Comparison of ENCODE assay signal across 15 cellular contexts in the genomic region with DNA sequence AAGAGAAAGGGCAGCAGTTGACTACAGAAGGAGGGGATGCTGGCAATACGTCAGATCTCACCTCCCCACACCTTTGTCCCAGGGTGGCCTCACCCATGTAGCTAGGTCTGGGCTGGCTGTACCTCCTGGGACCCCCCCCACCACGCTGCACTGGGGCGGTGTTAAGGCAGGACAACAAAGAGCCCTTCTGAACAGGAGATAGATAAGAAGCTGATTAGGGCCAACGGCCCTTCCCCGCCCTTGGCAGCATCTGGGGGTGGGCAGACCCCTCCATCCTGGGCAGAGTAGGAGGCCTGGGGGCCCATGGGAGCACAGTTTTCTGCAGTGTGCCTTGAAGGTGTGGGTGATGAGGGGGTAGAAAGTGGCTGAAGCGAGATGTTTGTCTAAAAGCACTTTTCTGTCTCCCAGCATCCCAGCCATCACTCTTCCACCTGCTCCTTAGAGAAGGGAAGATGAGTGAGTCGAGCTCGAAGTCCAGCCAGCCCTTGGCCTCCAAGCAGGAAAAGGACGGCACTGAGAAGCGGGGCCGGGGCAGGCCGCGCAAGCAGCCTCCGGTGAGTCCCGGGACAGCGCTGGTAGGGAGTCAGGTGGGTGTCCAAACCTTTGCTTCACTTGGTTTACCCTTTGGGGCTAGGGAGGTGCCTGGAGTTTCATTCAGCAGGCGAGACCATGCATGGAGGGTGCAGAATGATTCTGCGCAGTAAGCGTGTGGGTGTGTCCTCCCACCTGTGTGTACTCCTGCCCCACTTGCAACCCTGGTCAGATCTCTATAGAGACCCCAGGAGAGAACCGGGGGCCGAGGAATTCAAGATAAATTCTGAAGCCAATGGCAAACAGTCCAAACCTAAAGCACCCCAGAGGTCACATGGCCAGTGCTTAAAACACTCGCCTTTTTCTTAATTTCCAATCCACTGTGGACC. TPM values are rescaled to one million over a fixed set of nuclear protein-coding genes. Genes with fewer than 3 reads are reported as not detected.
DNase-seq lines count a peak whose midpoint lies in the region; ATAC-seq and TF ChIP-seq lines count a peak whose summit lies in the region.
"Had no signal": no experiment of that assay in that cellular context is flagged by ENCODE, and none has a peak within 500 bp of the region (broad histone marks: within the 10 kb centered on the region; RNA-seq: fewer than 3 reads in every experiment).

No MANE protein-coding gene starts in this region.

- no peak overlapping the region for H2BK120ac ChIP-seq in neuronal stem cell (ENCODE audit: low read depth, low read length)

- DNase-seq in SK-N-SH: no peak
- peak; percentile 70 for DNase-seq in coronary artery (ENCODE audit: low spot score)
- no peak for DNase-seq in neuronal stem cell (ENCODE audit: low spot score)
- DNase-seq in omental fat pad (ENCODE audit: low spot score): no peak
- no peak for DNase-seq in stimulated activated CD4-positive, alpha-beta T cell treated with anti-CD3 and anti-CD28 coated beads, Interleukin-4, amount 100 ng/mL, for 24 hours
- DNase-seq in amniotic stem cell (lab: John Stamatoyannopoulos, UW): no peak
- DNase-seq: activated CD4-positive, alpha-beta T cell treated with anti-CD3 and anti-CD28 coated beads for 48 hours; cerebellar nuclear complex; MM.1S; stimulated activated CD4-positive, alpha-beta T cell treated with anti-CD3 and anti-CD28 coated beads, Interleukin-4, amount 100 ng/mL, for 4 hours; transverse colon had no signal

- H3K79me2 ChIP-seq in SK-N-SH (ENCODE audit: insufficient read depth): peaks cover 30% of the 10 kb centered on the region
- H3K79me2 ChIP-seq in OCI-LY1 (ENCODE audit: insufficient read depth, low read length): peaks cover 32% of the 10 kb centered on the region

- TF ChIP-seq EP300 in SK-N-SH (IDR thresholded peaks at IDR 0.05; ENCODE audit: borderline replicate concordance in 1 of 2, low read depth in 1 of 2, low read length in 1 of 2): no peak

- 92% methylated on average over 18 of the region's 22 CpGs for WGBS in SK-N-SH (ENCODE audit: low lambda C conversion rate)
- no CpG with 5 or more reads among the region's 22 CpGs for WGBS in neuronal stem cell (ENCODE audit: extremely low coverage in 2 of 2, insufficient read length in 2 of 2, insufficient replicate concordance in 1 of 2), 2 donors

- H3K4me1 ChIP-seq in SK-N-SH (ENCODE audit: control insufficient read depth in 1 of 2, insufficient read depth in 2 of 2, low read depth in 1 of 2, low read length in 1 of 2) (peaks cover 12 to 51% of the 10 kb centered on the region in 2 experiments), OCI-LY1 (ENCODE audit: insufficient read depth, low read length, severe bottlenecking) (peaks cover 33% of the 10 kb centered on the region), neuronal stem cell (ENCODE audit: control insufficient read depth in 2 of 2, insufficient read depth in 1 of 2, low read depth in 1 of 2, low read length in 2 of 2) (peaks cover 11 to 12% of the 10 kb centered on the region in 2 donors)

- CTCF ChIA-PET in SK-N-SH (lab: Yijun Ruan, JAX): interaction anchor here (0.7 to 0.8 kb wide), 4 partner anchors 8 to 180 kb away, joined by 3 to 4 read pairs (median 3); no protein-coding TSS in a partner anchor

- H4K8ac ChIP-seq in neuronal stem cell (ENCODE audit: low read depth, low read length): no peak overlapping the region

- peak overlapping the region; percentile 23 for H3K23ac ChIP-seq in neuronal stem cell (ENCODE audit: low read depth, low read length, poor library complexity)

- no peak for TF ChIP-seq RAD21 in SK-N-SH (IDR thresholded peaks at IDR 0.05; ENCODE audit: low read length)

- no peak overlapping the region for H3K9ac ChIP-seq in SK-N-SH
- peak overlapping the region; percentile 93; the same call in 1 of the 2 replicates for H3K9ac ChIP-seq in OCI-LY1 (ENCODE audit: low read length)
- no peak overlapping the region for H3K9ac ChIP-seq in neuronal stem cell (ENCODE audit: low read depth, low read length, poor library complexity)

- H2BK5ac ChIP-seq in neuronal stem cell (ENCODE audit: low read length): no peak overlapping the region

- peak overlapping the region; percentile 81; the same call in 1 of the 2 replicates for H3K4me2 ChIP-seq in SK-N-SH
- peak overlapping the region; percentile 80 for H3K4me2 ChIP-seq in OCI-LY1 (ENCODE audit: low read length)
- no peak overlapping the region for H3K4me2 ChIP-seq in neuronal stem cell (ENCODE audit: insufficient read depth, low read length, poor library complexity, severe bottlenecking)
- H3K4me2 ChIP-seq: hepatocyte had no signal

- H3K36me3 ChIP-seq in SK-N-SH (replicated peaks in 1 of 2; ENCODE audit: control insufficient read depth in 1 of 2, insufficient read depth in 2 of 2, low read length in 1 of 2) (peaks cover 11 to 17% of the 10 kb centered on the region in 2 experiments), OCI-LY1 (ENCODE audit: insufficient read depth, low read length) (peaks cover 74% of the 10 kb centered on the region), neuronal stem cell (replicated peaks in 1 of 2; ENCODE audit: control insufficient read depth in 2 of 2, insufficient read depth in 2 of 2, low read length in 2 of 2) (peaks cover 36 to 60% of the 10 kb centered on the region in 2 donors)
- H3K36me3 ChIP-seq: transverse colon had no signal

- H4K20me1 ChIP-seq in SK-N-SH (ENCODE audit: insufficient read depth): no peaks in the 10 kb centered on the region
- no peaks in the 10 kb centered on the region for H4K20me1 ChIP-seq in OCI-LY1 (ENCODE audit: insufficient read depth, low read length)

- H3K9me2 ChIP-seq in SK-N-SH (no peaks in the 10 kb centered on the region), OCI-LY1 (ENCODE audit: low read depth, low read length) (no peaks in the 10 kb centered on the region)

- no peak overlapping the region for H3K14ac ChIP-seq in neuronal stem cell (ENCODE audit: low read length)

- no peak overlapping the region for H3K4ac ChIP-seq in neuronal stem cell (ENCODE audit: low read length)

- H3K27ac ChIP-seq in SK-N-SH (ENCODE audit: low read depth in 2 of 2, low read length in 1 of 2) (peak overlapping the region in 1 of 2 experiments; percentile 97; a peak in 2 of 4 replicates), OCI-LY1 (ENCODE audit: low read depth, low read length, poor library complexity, severe bottlenecking) (peak overlapping the region; percentile 84), coronary artery (no peak overlapping the region), neuronal stem cell (replicated peaks; ENCODE audit: low read length) (peak overlapping the region; percentile 26)
- H3K27ac ChIP-seq: 22Rv1, hepatocyte, transverse colon had no signal

- H3K79me1 ChIP-seq in neuronal stem cell (ENCODE audit: low read depth, low read length): peaks cover 5% of the 10 kb centered on the region

- POLR2A ChIA-PET in SK-N-SH (lab: Yijun Ruan, JAX): no interaction called here

- no peaks in the 10 kb centered on the region for H3K27me3 ChIP-seq in SK-N-SH (ENCODE audit: insufficient read depth)
- no peaks in the 10 kb centered on the region for H3K27me3 ChIP-seq in OCI-LY1 (ENCODE audit: insufficient read depth, low read length)
- no peaks in the 10 kb centered on the region for H3K27me3 ChIP-seq in neuronal stem cell (ENCODE audit: control insufficient read depth in 3 of 3, insufficient read depth in 3 of 3, low read depth in 1 of 3, low read length in 3 of 3)
- H3K27me3 ChIP-seq: hepatocyte, transverse colon had no signal

- H2AK5ac ChIP-seq in neuronal stem cell (ENCODE audit: low read depth, low read length): no peak overlapping the region

- TF ChIP-seq CTCF in SK-N-SH (IDR thresholded peaks at IDR 0.05) (no peak), OCI-LY1 (IDR thresholded peaks at IDR 0.05; ENCODE audit: low read length) (no peak), coronary artery (IDR thresholded peaks at IDR 0.05) (no peak), omental fat pad (IDR thresholded peaks at IDR 0.05) (no peak)

- no peak overlapping the region for H3K18ac ChIP-seq in neuronal stem cell (ENCODE audit: low read length)

- H3K9me3 ChIP-seq in SK-N-SH: no peaks in the 10 kb centered on the region
- no peaks in the 10 kb centered on the region for H3K9me3 ChIP-seq in OCI-LY1 (ENCODE audit: low read length)
- no peaks in the 10 kb centered on the region for H3K9me3 ChIP-seq in neuronal stem cell (replicated peaks in 1 of 2; ENCODE audit: control insufficient read depth in 2 of 2, insufficient read depth in 1 of 2, low read depth in 1 of 2, low read length in 2 of 2)
- H3K9me3 ChIP-seq: transverse colon had no signal

- H2AFZ ChIP-seq in SK-N-SH (ENCODE audit: low read depth): no peak overlapping the region
- no peak overlapping the region for H2AFZ ChIP-seq in OCI-LY1 (ENCODE audit: low read length)
- no peak overlapping the region for H2AFZ ChIP-seq in neuronal stem cell (ENCODE audit: low read length)
- H2AFZ ChIP-seq: hepatocyte had no signal

- H3K4me3 ChIP-seq in SK-N-SH (ENCODE audit: low read depth in 2 of 2, low read length in 1 of 2) (no peak overlapping the region), OCI-LY1 (ENCODE audit: low read depth, low read length, poor library complexity, severe bottlenecking) (peak overlapping the region; percentile 75), coronary artery (no peak overlapping the region), neuronal stem cell (ENCODE audit: low read length in 2 of 2) (no peak overlapping the region)
- H3K4me3 ChIP-seq: hepatocyte, transverse colon had no signal

- H4K91ac ChIP-seq in neuronal stem cell (ENCODE audit: low read depth, low read length, poor library complexity): no peak overlapping the region

- no peak for ATAC-seq in SK-N-SH treated with all-trans-retinoic acid at 6 μM for 48 hours
- no peak for ATAC-seq in omental fat pad (ENCODE audit: low FRiP score)

- no peak overlapping the region for H2BK12ac ChIP-seq in neuronal stem cell (ENCODE audit: low read length)

- H2BK15ac ChIP-seq in neuronal stem cell (ENCODE audit: low read length): no peak overlapping the region

- H3F3A ChIP-seq in SK-N-SH (replicated peaks; ENCODE audit: insufficient read depth) (peaks cover 38% of the 10 kb centered on the region), OCI-LY1 (ENCODE audit: insufficient read depth, low read length) (peaks cover 10% of the 10 kb centered on the region; the same call in 1 of the 2 replicates)

TF ChIP-seq in SK-N-SH, 30 proteins besides CTCF, POLR2A, EP300 and RAD21 (continues in another document):
- no peak for TF ChIP-seq CHD2 (IDR thresholded peaks at IDR 0.05; ENCODE audit: low read length, partially characterized antibody)

TF ChIP-seq in SK-N-SH treated with all-trans-retinoic acid at 6 μM for 48 hours, 23 proteins besides CTCF, POLR2A, EP300 and RAD21 (continues in another document):
- TF ChIP-seq PPARA (CRISPR knock-in tag; IDR thresholded peaks at IDR 0.05; ENCODE audit: borderline replicate concordance): no peak

RNA-seq across cellular contexts. Expression of a gene that starts 3.9 kb away (rescaled TPM):
- 185 and 433 TPM in 2 replicates for polyA plus RNA-seq in SK-N-SH (2012; rRNA removed)
- polyA plus RNA-seq in SK-N-SH (2012; cell fraction: cytosol; rRNA removed): 168 and 262 TPM in 2 replicates
- polyA plus RNA-seq in SK-N-SH (2012; cell fraction: nucleus; rRNA removed): 132 and 146 TPM in 2 replicates
- polyA plus RNA-seq in neuronal stem cell (2013, experiment 1 of 2): 2,319 TPM
- polyA plus RNA-seq in neuronal stem cell (2013, experiment 2 of 2): 2,280 TPM
- 10 to 100 TPM; 15.6 to 80.7 (median 31.3) TPM for total RNA-seq in omental fat pad

RNA-seq across cellular contexts. Expression of a gene that starts 8.2 kb away (rescaled TPM):
- polyA plus RNA-seq in SK-N-SH (2012; rRNA removed): 50.2 and 52.2 TPM in 2 replicates
- 20.6 and 31.3 TPM in 2 replicates for polyA plus RNA-seq in SK-N-SH (2012; cell fraction: cytosol; rRNA removed)
- polyA plus RNA-seq in SK-N-SH (2012; cell fraction: nucleus; rRNA removed): 41.8 and 68.7 TPM in 2 replicates
- 6.3 TPM for polyA plus RNA-seq in neuronal stem cell (2013, experiment 1 of 2)
- 6.1 TPM for polyA plus RNA-seq in neuronal stem cell (2013, experiment 2 of 2)
- 10 to 100 TPM; 11.8 to 23.8 (median 17.2) TPM for total RNA-seq in omental fat pad

Comparison
In these comparisons a context has a peak if more than half of its experiments do, and no peak if none do; other contexts are left out.
1. H3K27ac ChIP-seq: peak in OCI-LY1 (single experiment) and neuronal stem cell (single experiment); none in coronary artery (0 of 2).